ENCODE assay signal across 1 cellular context in the genomic region with DNA sequence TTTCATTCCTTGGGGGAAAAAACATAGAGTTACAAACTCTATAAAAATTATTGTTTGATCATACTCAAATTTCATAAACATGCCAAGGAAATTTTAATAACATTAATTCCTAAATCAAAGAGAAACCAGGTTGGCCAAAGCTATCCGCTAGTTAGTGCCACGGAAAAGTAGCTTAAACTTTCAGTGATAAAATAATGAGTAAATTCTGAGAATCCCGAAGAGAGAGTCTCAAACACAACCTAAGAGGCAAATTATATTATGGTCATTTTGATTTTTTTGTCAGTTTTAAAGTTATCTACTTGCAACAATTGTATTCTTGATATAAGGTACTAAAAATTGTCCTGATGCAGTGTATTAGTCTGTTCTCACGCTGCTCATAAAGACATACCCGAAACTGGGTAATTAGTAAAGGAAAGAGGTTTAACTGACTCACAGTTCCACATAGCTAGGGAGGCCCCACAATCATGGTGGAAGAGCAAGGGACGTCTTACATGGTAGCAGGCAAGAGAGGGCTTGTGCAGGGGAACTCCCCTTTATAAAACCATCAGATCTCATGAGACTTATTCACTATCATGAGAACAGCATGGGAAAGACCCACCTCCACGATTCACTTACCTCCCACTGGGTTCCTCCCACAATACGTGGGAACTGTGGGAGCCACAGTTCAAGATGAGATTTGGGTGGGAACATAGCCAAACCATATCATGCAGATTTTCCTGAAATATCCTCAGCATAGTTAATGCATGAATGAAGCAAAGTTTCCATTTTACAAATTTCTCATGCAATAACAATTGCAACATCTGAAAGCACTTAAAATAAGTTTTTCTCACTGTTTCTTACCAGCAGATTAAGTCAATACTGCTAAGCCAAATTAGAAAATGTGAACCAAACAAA.
TF ChIP-seq lines count a peak whose summit lies in the region.

No MANE protein-coding gene starts in this region.

TF ChIP-seq in K562, 482 proteins besides CTCF, POLR2A, EP300 and RAD21 (continued from another document):
- no peak for TF ChIP-seq TSHZ1 (CRISPR knock-in tag; IDR thresholded peaks at IDR 0.05)
- no peak for TF ChIP-seq NBN (IDR thresholded peaks at IDR 0.05; ENCODE audit: low read depth)
- no peak for TF ChIP-seq ERF (CRISPR knock-in tag; IDR thresholded peaks at IDR 0.05)
- TF ChIP-seq, protein P1, sequence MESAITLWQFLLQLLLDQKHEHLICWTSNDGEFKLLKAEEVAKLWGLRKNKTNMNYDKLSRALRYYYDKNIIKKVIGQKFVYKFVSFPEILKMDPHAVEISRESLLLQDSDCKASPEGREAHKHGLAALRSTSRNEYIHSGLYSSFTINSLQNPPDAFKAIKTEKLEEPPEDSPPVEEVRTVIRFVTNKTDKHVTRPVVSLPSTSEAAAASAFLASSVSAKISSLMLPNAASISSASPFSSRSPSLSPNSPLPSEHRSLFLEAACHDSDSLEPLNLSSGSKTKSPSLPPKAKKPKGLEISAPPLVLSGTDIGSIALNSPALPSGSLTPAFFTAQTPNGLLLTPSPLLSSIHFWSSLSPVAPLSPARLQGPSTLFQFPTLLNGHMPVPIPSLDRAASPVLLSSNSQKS (CRISPR knock-in tag; IDR thresholded peaks at IDR 0.05), result no peak
- TF ChIP-seq, protein P2, sequence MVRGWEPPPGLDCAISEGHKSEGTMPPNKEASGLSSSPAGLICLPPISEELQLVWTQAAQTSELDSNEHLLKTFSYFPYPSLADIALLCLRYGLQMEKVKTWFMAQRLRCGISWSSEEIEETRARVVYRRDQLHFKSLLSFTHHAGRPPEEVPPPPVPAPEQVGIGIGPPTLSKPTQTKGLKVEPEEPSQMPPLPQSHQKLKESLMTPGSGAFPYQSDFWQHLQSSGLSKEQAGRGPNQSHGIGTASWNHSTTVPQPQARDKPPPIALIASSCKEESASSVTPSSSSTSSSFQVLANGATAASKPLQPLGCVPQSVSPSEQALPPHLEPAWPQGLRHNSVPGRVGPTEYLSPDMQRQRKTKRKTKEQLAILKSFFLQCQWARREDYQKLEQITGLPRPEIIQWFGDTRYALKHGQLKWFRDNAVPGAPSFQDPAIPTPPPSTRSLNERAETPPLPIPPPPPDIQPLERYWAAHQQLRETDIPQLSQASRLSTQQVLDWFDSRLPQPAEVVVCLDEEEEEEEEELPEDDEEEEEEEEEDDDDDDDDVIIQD (CRISPR knock-in tag; IDR thresholded peaks at IDR 0.05), result no peak
- TF ChIP-seq KDM5B (IDR thresholded peaks at IDR 0.05; ENCODE audit: insufficient replicate concordance, low read depth, low read length), result no peak
